15 cellular contexts compared by ENCODE assay signal in genomic region chr16:28186752-28187151, GRCh38. TPM values are rescaled to one million over a fixed set of nuclear protein-coding genes. Genes with fewer than 3 reads are reported as not detected.
DNase-seq lines count a peak whose midpoint lies in the region; ATAC-seq lines count a peak whose summit lies in the region.
"Had no signal": no experiment of that assay in that cellular context is flagged by ENCODE, and none has a peak within 500 bp of the region (broad histone marks: within the 10 kb centered on the region; RNA-seq: fewer than 3 reads in every experiment).

No MANE protein-coding gene starts in this region.

- H3K4me1 Mint-ChIP-seq in activated T-cell treated with anti-CD3 and anti-CD28 coated beads, Interleukin-2, amount 50 U/mL, for 24 hours (ENCODE audit: low read depth), result peaks cover 95% of the 10 kb centered on the region
- H3K4me1 Mint-ChIP-seq in dendritic cell treated with granulocyte-macrophage colony-stimulating factor and Interleukin-4, amounts not matched to agents 40 ng/mL and 50 ng/mL, for 4 days (ENCODE audit: low read depth), result peaks cover 78% of the 10 kb centered on the region
- peaks cover 86% of the 10 kb centered on the region for H3K4me1 Mint-ChIP-seq in stimulated activated effector memory CD8-positive, alpha-beta T cell treated with anti-CD3 and anti-CD28 coated beads, Interleukin-12 subunit alpha, Interleukin-12 subunit beta, amount 100 ng/mL, for 72 hours

- ATAC-seq in stimulated activated effector memory CD8-positive, alpha-beta T cell treated with anti-CD3 and anti-CD28 coated beads, Interleukin-12 subunit alpha, Interleukin-12 subunit beta, amount 100 ng/mL, for 72 hours, result peak; percentile 75

- no peak overlapping the region for H3K27ac ChIP-seq in substantia nigra (ENCODE audit: low read depth, low read length, poor library complexity, severe bottlenecking)

- no peak for DNase-seq in activated T-cell treated with anti-CD3 and anti-CD28 coated beads, Interleukin-2, amount 50 U/mL, for 24 hours
- DNase-seq in activated T-cell treated with anti-CD3 and anti-CD28 coated beads, Interleukin-2, amount 50 U/mL, for 48 hours, result no peak
- peak; percentile 68 for DNase-seq in RPMI7951 (ENCODE audit: low read depth)
- no peak for DNase-seq in stimulated activated effector memory CD8-positive, alpha-beta T cell treated with anti-CD3 and anti-CD28 coated beads, Interleukin-12 subunit alpha, Interleukin-12 subunit beta, amount 100 ng/mL, for 72 hours (ENCODE audit: low spot score in 2 of 2)
- no peak for DNase-seq in HK-2 (ENCODE audit: unreplicated experiment)
- no peak for DNase-seq in NCI-H1092 treated with DMSO at 0.1 percent for 48 hours (lab: John Stamatoyannopoulos, UW)
- DNase-seq in substantia nigra (lab: John Stamatoyannopoulos, UW), result no peak
- DNase-seq: activated CD4-positive, CD25-positive, alpha-beta regulatory T cell treated with anti-CD3 and anti-CD28 coated beads, Interleukin-2, amount 50 U/mL, for 72 hours; GF-D8; GOT3; MM.1S; NCI-H524; stimulated activated CD4-positive, alpha-beta T cell treated with anti-CD3 and anti-CD28 coated beads, Interleukin-12 subunit alpha, Interleukin-12 subunit beta, amount 100 ng/mL, for 4 hours had no signal

- peak overlapping the region; percentile 66 for H3K4me3 Mint-ChIP-seq in activated T-cell treated with anti-CD3 and anti-CD28 coated beads, Interleukin-2, amount 50 U/mL, for 24 hours
- H3K4me3 Mint-ChIP-seq in dendritic cell treated with granulocyte-macrophage colony-stimulating factor and Interleukin-4, amounts not matched to agents 40 ng/mL and 50 ng/mL, for 4 days, result no peak overlapping the region
- peak overlapping the region; percentile 59 for H3K4me3 Mint-ChIP-seq in stimulated activated effector memory CD8-positive, alpha-beta T cell treated with anti-CD3 and anti-CD28 coated beads, Interleukin-12 subunit alpha, Interleukin-12 subunit beta, amount 100 ng/mL, for 72 hours
- H3K4me3 Mint-ChIP-seq: neural crest cell had no signal

- H3K27me3 Mint-ChIP-seq in activated T-cell treated with anti-CD3 and anti-CD28 coated beads, Interleukin-2, amount 50 U/mL, for 24 hours, result no peaks in the 10 kb centered on the region
- no peaks in the 10 kb centered on the region for H3K27me3 Mint-ChIP-seq in dendritic cell treated with granulocyte-macrophage colony-stimulating factor and Interleukin-4, amounts not matched to agents 40 ng/mL and 50 ng/mL, for 4 days

- H3K36me3 Mint-ChIP-seq in activated T-cell treated with anti-CD3 and anti-CD28 coated beads, Interleukin-2, amount 50 U/mL, for 24 hours (ENCODE audit: low read depth), result peaks cover 94% of the 10 kb centered on the region
- H3K36me3 Mint-ChIP-seq in dendritic cell treated with granulocyte-macrophage colony-stimulating factor and Interleukin-4, amounts not matched to agents 40 ng/mL and 50 ng/mL, for 4 days (ENCODE audit: low read depth), result peaks cover 43% of the 10 kb centered on the region
- H3K36me3 Mint-ChIP-seq in stimulated activated effector memory CD8-positive, alpha-beta T cell treated with anti-CD3 and anti-CD28 coated beads, Interleukin-12 subunit alpha, Interleukin-12 subunit beta, amount 100 ng/mL, for 72 hours, result peaks cover 73% of the 10 kb centered on the region

- H3K9me3 Mint-ChIP-seq in activated T-cell treated with anti-CD3 and anti-CD28 coated beads, Interleukin-2, amount 50 U/mL, for 24 hours, result no peaks in the 10 kb centered on the region
- H3K9me3 Mint-ChIP-seq in dendritic cell treated with granulocyte-macrophage colony-stimulating factor and Interleukin-4, amounts not matched to agents 40 ng/mL and 50 ng/mL, for 4 days, result no peaks in the 10 kb centered on the region
- H3K9me3 Mint-ChIP-seq in stimulated activated effector memory CD8-positive, alpha-beta T cell treated with anti-CD3 and anti-CD28 coated beads, Interleukin-12 subunit alpha, Interleukin-12 subunit beta, amount 100 ng/mL, for 72 hours, result no peaks in the 10 kb centered on the region

- intact Hi-C loops in dendritic cell treated with granulocyte-macrophage colony-stimulating factor and Interleukin-4, amounts not matched to agents 40 ng/mL and 50 ng/mL, for 4 days (cut with micrococcal nuclease), result no loop called here

- peak overlapping the region; percentile 96 for H3K27ac Mint-ChIP-seq in activated T-cell treated with anti-CD3 and anti-CD28 coated beads, Interleukin-2, amount 50 U/mL, for 24 hours
- H3K27ac Mint-ChIP-seq in dendritic cell treated with granulocyte-macrophage colony-stimulating factor and Interleukin-4, amounts not matched to agents 40 ng/mL and 50 ng/mL, for 4 days, result peak overlapping the region; percentile 93
- peak overlapping the region; percentile 89 for H3K27ac Mint-ChIP-seq in stimulated activated effector memory CD8-positive, alpha-beta T cell treated with anti-CD3 and anti-CD28 coated beads, Interleukin-12 subunit alpha, Interleukin-12 subunit beta, amount 100 ng/mL, for 72 hours

RNA-seq across cellular contexts. Expression of gene XPO6, which starts 25.0 kb away (rescaled TPM):
- total RNA-seq in RPMI7951 (2014; rRNA removed; shearing (Covaris generic)), result 55.4 and 67.3 TPM in 2 replicates
